Comparison of ENCODE assay signal across 25 cellular contexts in the genomic region with DNA sequence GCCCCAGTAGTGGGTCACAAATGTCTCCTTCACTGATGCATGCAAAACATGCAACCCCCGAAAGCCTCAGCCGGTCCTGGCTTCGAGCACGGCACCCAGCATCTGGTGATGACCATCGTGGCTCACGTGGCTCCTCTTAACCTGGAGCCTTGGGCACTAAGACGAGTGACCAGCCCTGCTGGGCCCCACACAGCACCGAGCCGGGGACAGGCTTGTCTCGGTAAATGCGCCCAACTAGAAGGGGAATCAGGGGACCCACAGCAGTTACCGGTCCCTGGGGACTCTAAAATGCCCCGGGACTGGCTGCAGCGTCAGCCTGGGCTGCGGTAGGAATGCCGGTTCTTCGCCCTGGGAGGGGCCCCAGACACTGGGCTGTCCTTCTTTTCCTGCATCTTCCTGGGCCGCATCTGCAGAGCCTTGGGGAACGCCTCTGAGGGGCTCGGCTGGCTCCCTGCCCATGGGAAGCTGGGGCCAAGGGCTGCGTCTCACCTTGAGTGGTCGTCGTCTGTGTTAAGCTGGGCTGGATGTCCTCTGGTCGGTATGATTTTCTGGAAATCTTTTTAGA.
"Had no signal": no experiment of that assay in that cellular context is flagged by ENCODE, and none has a peak within 500 bp of the region (broad histone marks: within the 10 kb centered on the region; RNA-seq: fewer than 3 reads in every experiment).

No MANE protein-coding gene starts in this region.

- H3K27me3 ChIP-seq: neural progenitor cell, ovary, right lobe of liver, tibial nerve, uterus had no signal

- ATAC-seq: heart left ventricle; left lobe of liver; mucosa of descending colon; naive thymus-derived CD4-positive, alpha-beta T cell; right lobe of liver; stimulated activated memory B cell treated with anti-CD40 and anti-IgM and Interleukin-4, amounts not matched to agents 10 μg/mL and 1 μg/mL and 100 μg/mL, for 72 hours; stimulated activated naive CD8-positive, alpha-beta T cell treated with anti-CD3 and anti-CD28 coated beads, Interleukin-15, amount 100 ng/mL, for 72 hours had no signal

- H3K4me2 ChIP-seq: neural progenitor cell, smooth muscle cell had no signal

- H3K27ac ChIP-seq: heart left ventricle, neural progenitor cell, ovary, right lobe of liver, tibial nerve, uterus had no signal

- H3K4me1 ChIP-seq: heart left ventricle, neural progenitor cell, right lobe of liver, uterus had no signal

- DNase-seq: glutamatergic neuron; hypothalamus; immature natural killer cell; midbrain; nephron progenitor cell; ovary; retina; stimulated activated CD4-positive, alpha-beta T cell treated with anti-CD3 and anti-CD28 coated beads, Interleukin-1b, Interleukin-23, amount 100 ng/mL, for 48 hours; stimulated activated CD4-positive, alpha-beta T cell treated with anti-CD3 and anti-CD28 coated beads, Interleukin-2, amount 100 ng/mL, for 48 hours; stimulated activated CD4-positive, alpha-beta T cell treated with anti-CD3 and anti-CD28 coated beads, Interleukin-4, amount 100 ng/mL, for 4 hours; stimulated activated CD8-positive, alpha-beta memory T cell treated with anti-CD3 and anti-CD28 coated beads, Interleukin-4, amount 100 ng/mL, for 48 hours; stimulated activated naive CD4-positive, alpha-beta T cell treated with Interleukin-2 at 50 U/mL for 16 hours; stimulated activated naive CD8-positive, alpha-beta T cell treated with anti-CD3 and anti-CD28 coated beads, Interleukin-15, amount 100 ng/mL, for 72 hours; substantia nigra; uterus had no signal

- H3K4me3 ChIP-seq: heart left ventricle, lung, mucosa of descending colon, neural progenitor cell, ovary, right lobe of liver, smooth muscle cell, tibial nerve, uterus had no signal

- H2AFZ ChIP-seq: neural progenitor cell had no signal

- H3K9ac ChIP-seq: neural progenitor cell had no signal

- H3K36me3 ChIP-seq: heart left ventricle, neural progenitor cell, ovary, right lobe of liver, tibial nerve, uterus had no signal

- H3K9me3 ChIP-seq: mucosa of descending colon, right lobe of liver, uterus had no signal
